In the genomic region with DNA sequence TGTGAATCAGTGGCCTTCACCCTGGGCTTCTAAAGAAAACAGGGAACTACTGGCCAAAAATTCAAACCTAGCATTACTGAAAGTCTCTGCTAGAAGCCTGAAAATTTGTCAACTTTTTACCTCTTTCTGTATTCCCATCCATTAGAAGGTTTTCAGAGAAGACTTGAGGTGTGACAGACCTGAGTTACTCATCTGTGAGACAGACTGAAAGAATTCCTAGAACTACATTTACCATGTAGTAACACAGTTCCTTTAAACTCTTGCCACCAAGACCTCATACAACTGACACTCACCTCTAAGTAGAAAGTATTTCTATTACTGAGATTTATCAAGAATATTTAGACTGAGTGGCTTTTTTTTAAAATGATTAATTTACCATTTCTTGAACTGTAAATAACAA, we compare ENCODE assay signal across 26 cellular contexts. TPM values are rescaled to one million over a fixed set of nuclear protein-coding genes. Genes with fewer than 3 reads are reported as not detected.
DNase-seq lines count a peak whose midpoint lies in the region; ATAC-seq, FAIRE-seq and TF ChIP-seq lines count a peak whose summit lies in the region.
"Had no signal": no experiment of that assay in that cellular context is flagged by ENCODE, and none has a peak within 500 bp of the region (broad histone marks: within the 10 kb centered on the region; RNA-seq: fewer than 3 reads in every experiment).

No MANE protein-coding gene starts in this region.

- no peaks in the 10 kb centered on the region for H3K9me3 ChIP-seq in MM.1S (replicated peaks; ENCODE audit: insufficient read depth, low read length)
- H3K9me3 ChIP-seq in smooth muscle cell (replicated peaks; ENCODE audit: low read depth), result no peaks in the 10 kb centered on the region
- H3K9me3 ChIP-seq: BE2C, MG63 had no signal

- peak overlapping the region; percentile 42 for H3K27ac Mint-ChIP-seq in activated CD4-positive, alpha-beta T cell treated with anti-CD3 and anti-CD28 coated beads for 36 hours
- H3K27ac Mint-ChIP-seq in glutamatergic neuron (ENCODE audit: unreplicated experiment), result no peak overlapping the region
- H3K27ac Mint-ChIP-seq: GM23338, H9 had no signal

- H3F3A ChIP-seq in MM.1S (ENCODE audit: insufficient read depth, low read length), result peaks cover 21% of the 10 kb centered on the region
- no peaks in the 10 kb centered on the region for H3F3A ChIP-seq in smooth muscle cell (ENCODE audit: low read depth)

- no peak for TF ChIP-seq POLR2A in GM12892 (IDR thresholded peaks at IDR 0.05; ENCODE audit: low read depth, low read length)

- ATAC-seq in activated CD4-positive, alpha-beta T cell treated with anti-CD3 and anti-CD28 coated beads for 36 hours, result no peak
- ATAC-seq: GM23338, HepG2, Panc1 had no signal

- H3K36me3 Mint-ChIP-seq in activated CD4-positive, alpha-beta T cell treated with anti-CD3 and anti-CD28 coated beads for 36 hours (ENCODE audit: low read depth), result peaks cover 45% of the 10 kb centered on the region
- H3K36me3 Mint-ChIP-seq in glutamatergic neuron (ENCODE audit: unreplicated experiment), result no peaks in the 10 kb centered on the region

- TF ChIP-seq CTCF in MM.1S (IDR thresholded peaks at IDR 0.05; ENCODE audit: low read length) (no peak), epithelial cell of esophagus (IDR thresholded peaks at IDR 0.05; ENCODE audit: insufficient read depth, low read depth, low read length, missing control alignments) (no peak), smooth muscle cell (IDR thresholded peaks at IDR 0.05; ENCODE audit: borderline replicate concordance, insufficient read depth, poor library complexity, severe bottlenecking) (no peak), glutamatergic neuron (IDR thresholded peaks at IDR 0.05; ENCODE audit: partially characterized antibody, unreplicated experiment) (no peak)

- peaks cover 7% of the 10 kb centered on the region; the same call in 1 of the 2 replicates for H4K20me1 ChIP-seq in MM.1S (ENCODE audit: insufficient read depth, low read length)
- H4K20me1 ChIP-seq in smooth muscle cell (ENCODE audit: low read depth), result peaks cover 87% of the 10 kb centered on the region

- H3K27me3 Mint-ChIP-seq in activated CD4-positive, alpha-beta T cell treated with anti-CD3 and anti-CD28 coated beads for 36 hours, result no peaks in the 10 kb centered on the region
- H3K27me3 Mint-ChIP-seq in glutamatergic neuron (ENCODE audit: unreplicated experiment), result peaks cover 5% of the 10 kb centered on the region
- H3K27me3 Mint-ChIP-seq: CD8-positive, alpha-beta memory T cell had no signal

- H3K9ac ChIP-seq in MM.1S (ENCODE audit: low read length) (peak overlapping the region; percentile 50), smooth muscle cell (ENCODE audit: low read depth) (no peak overlapping the region)

- peaks cover 28% of the 10 kb centered on the region for H3K4me1 Mint-ChIP-seq in activated CD4-positive, alpha-beta T cell treated with anti-CD3 and anti-CD28 coated beads for 36 hours
- H3K4me1 Mint-ChIP-seq in glutamatergic neuron (ENCODE audit: low read depth, unreplicated experiment), result peaks cover 16% of the 10 kb centered on the region

- H3K4me3 ChIP-seq in MM.1S (ENCODE audit: low read length) (peak overlapping the region; percentile 26; the same call in 1 of the 2 replicates), epithelial cell of esophagus (ENCODE audit: low read length) (no peak overlapping the region), smooth muscle cell (no peak overlapping the region)
- H3K4me3 ChIP-seq: GM23338, MG63, SK-N-MC had no signal

- peak overlapping the region; percentile 80 for H3K27ac ChIP-seq in MM.1S (ENCODE audit: low read length)
- peak overlapping the region; percentile 46 for H3K27ac ChIP-seq in smooth muscle cell (ENCODE audit: low read depth)
- H3K27ac ChIP-seq: SK-N-MC had no signal

- H3K4me2 ChIP-seq in MM.1S (ENCODE audit: low read depth, low read length), result peak overlapping the region; percentile 39
- H3K4me2 ChIP-seq in smooth muscle cell, result no peak overlapping the region
- H3K4me2 ChIP-seq: GM23338 had no signal

- POLR2A ChIA-PET in activated CD4-positive, alpha-beta T cell treated with anti-CD3 and anti-CD28 coated beads for 36 hours (lab: Charles Lee), result no interaction called here

- peaks cover 93% of the 10 kb centered on the region for H3K79me2 ChIP-seq in MM.1S (ENCODE audit: low read length)
- peaks cover 94% of the 10 kb centered on the region for H3K79me2 ChIP-seq in smooth muscle cell (ENCODE audit: low read depth)

- H3K9me3 Mint-ChIP-seq in activated CD4-positive, alpha-beta T cell treated with anti-CD3 and anti-CD28 coated beads for 36 hours (ENCODE audit: low read depth), result no peaks in the 10 kb centered on the region
- H3K9me3 Mint-ChIP-seq in glutamatergic neuron (ENCODE audit: unreplicated experiment), result peaks cover 1% of the 10 kb centered on the region
- H3K9me3 Mint-ChIP-seq: CD14-positive monocyte; CD8-positive, alpha-beta memory T cell; H9 had no signal

- FAIRE-seq in GM12892 (lab: Jason Lieb, UNC), result no peak
- FAIRE-seq: HepG2 had no signal

- H3K4me1 ChIP-seq in MM.1S (ENCODE audit: low read length), result peaks cover 31% of the 10 kb centered on the region
- peaks cover 16% of the 10 kb centered on the region for H3K4me1 ChIP-seq in smooth muscle cell (ENCODE audit: low read depth)
- H3K4me1 ChIP-seq: BE2C had no signal

- CTCF ChIA-PET in activated CD4-positive, alpha-beta T cell treated with anti-CD3 and anti-CD28 coated beads for 36 hours (lab: Charles Lee), result no interaction called here

- H3K27me3 ChIP-seq in MM.1S (replicated peaks; ENCODE audit: insufficient read depth, low read length) (no peaks in the 10 kb centered on the region), smooth muscle cell (ENCODE audit: low read depth) (no peaks in the 10 kb centered on the region)
- H3K27me3 ChIP-seq: BE2C, MG63 had no signal

- H3K4me3 Mint-ChIP-seq in activated CD4-positive, alpha-beta T cell treated with anti-CD3 and anti-CD28 coated beads for 36 hours, result no peak overlapping the region
- H3K4me3 Mint-ChIP-seq in glutamatergic neuron (ENCODE audit: unreplicated experiment), result no peak overlapping the region
- H3K4me3 Mint-ChIP-seq: CD14-positive monocyte; CD8-positive, alpha-beta memory T cell; GM23338; H9 had no signal

- H3K36me3 ChIP-seq in MM.1S (replicated peaks; ENCODE audit: insufficient read depth, low read length), result peaks cover 28% of the 10 kb centered on the region
- peaks cover 23% of the 10 kb centered on the region for H3K36me3 ChIP-seq in smooth muscle cell (ENCODE audit: low read depth)

- no peak for DNase-seq in activated CD4-positive, alpha-beta T cell treated with anti-CD3 and anti-CD28 coated beads for 36 hours
- no peak for DNase-seq in activated CD4-positive, alpha-beta T cell treated with anti-CD3 and anti-CD28 coated beads, Interleukin-2, amount 50 U/mL, for 1 hour
- DNase-seq in MM.1S (no peak), epithelial cell of esophagus (ENCODE audit: low read depth) (peak; percentile 50), smooth muscle cell (lab: John Stamatoyannopoulos, UW; ENCODE audit: unreplicated experiment) (no peak), GM12892 (ENCODE audit: insufficient read length) (no peak), cortex of kidney (lab: John Stamatoyannopoulos, UW) (no peak), glutamatergic neuron (no peak)
- DNase-seq: 8988T; ACHN; BE2C; CD8-positive, alpha-beta memory T cell; H9; Kasumi-1; MG63; NCI-H1048; NCI-H1417; NCI-H1694; NCI-H2029 treated with DMSO at 0.1 percent for 48 hours; NCI-H526 treated with DMSO at 0.1 percent for 48 hours; SIG-M5 had no signal

- intact Hi-C loops in activated CD4-positive, alpha-beta T cell treated with anti-CD3 and anti-CD28 coated beads for 36 hours (cut with DNase I, micrococcal nuclease), result no loop called here

- H2AFZ ChIP-seq in MM.1S (ENCODE audit: low read length) (no peak overlapping the region), smooth muscle cell (ENCODE audit: low read depth) (no peak overlapping the region)
- H2AFZ ChIP-seq: GM23338 had no signal

- H3K9me2 ChIP-seq in MM.1S (replicated peaks; ENCODE audit: insufficient read depth, low read length), result no peaks in the 10 kb centered on the region

RNA-seq across cellular contexts. Expression of a gene that starts 4.5 kb away (rescaled TPM):
- total RNA-seq in activated CD4-positive, alpha-beta T cell treated with anti-CD3 and anti-CD28 coated beads for 36 hours, result 10 to 100 TPM; 55.6 to 72.1 TPM
- 141 and 148 TPM in 2 replicates for total RNA-seq in smooth muscle cell
- 89.1 and 104 TPM in 2 replicates for polyA plus RNA-seq in smooth muscle cell
- 90.4 TPM for polyA plus RNA-seq in GM12892 (2012; ENCODE audit: missing spikeins)
- total RNA-seq in glutamatergic neuron (ENCODE audit: unreplicated experiment), result 31.9 TPM

RNA-seq across cellular contexts. Expression of a gene that starts 4.8 kb away (rescaled TPM):
- 1 to 10 TPM; 3.1 to 3.8 TPM for total RNA-seq in activated CD4-positive, alpha-beta T cell treated with anti-CD3 and anti-CD28 coated beads for 36 hours
- 3.7 and 5.2 TPM in 2 replicates for total RNA-seq in smooth muscle cell
- polyA plus RNA-seq in smooth muscle cell, result 3.2 and 3.7 TPM in 2 replicates
- 1.9 TPM for polyA plus RNA-seq in GM12892 (2012; ENCODE audit: missing spikeins)
- 4.1 TPM for total RNA-seq in glutamatergic neuron (ENCODE audit: unreplicated experiment)

RNA-seq across cellular contexts. Expression of a gene that starts 22.6 kb away (rescaled TPM):
- total RNA-seq in activated CD4-positive, alpha-beta T cell treated with anti-CD3 and anti-CD28 coated beads for 36 hours, result 10 to 100 TPM; 61.0 to 86.1 TPM
- total RNA-seq in smooth muscle cell, result 54.9 and 57.4 TPM in 2 replicates
- polyA plus RNA-seq in smooth muscle cell, result 14.2 and 15.3 TPM in 2 replicates
- 38.1 TPM for polyA plus RNA-seq in GM12892 (2012; ENCODE audit: missing spikeins)
- total RNA-seq in glutamatergic neuron (ENCODE audit: unreplicated experiment), result 139 TPM
